Comparison of ENCODE assay signal across 2 cellular contexts in the genomic region with DNA sequence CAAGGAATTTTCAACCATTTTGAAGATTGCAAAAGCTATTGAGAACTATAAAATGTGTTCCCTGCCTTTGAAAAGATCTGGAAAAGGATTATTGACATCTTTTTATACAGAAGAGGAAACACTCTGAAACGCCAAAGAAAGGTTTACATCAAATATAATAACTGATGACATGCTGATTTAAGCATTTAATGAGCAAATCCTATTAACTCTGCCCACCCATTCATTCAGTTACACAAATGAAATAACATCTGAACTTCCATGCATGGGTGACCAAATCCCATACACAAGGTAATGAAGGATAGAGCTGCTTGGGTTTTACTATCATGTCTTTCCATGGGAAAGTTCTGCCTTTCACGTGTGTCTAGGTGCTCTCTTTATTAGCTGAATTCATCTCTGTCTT.
TF ChIP-seq lines count a peak whose summit lies in the region.

No MANE protein-coding gene starts in this region.

TF ChIP-seq in HCT116, 20 proteins besides CTCF, POLR2A, EP300 and RAD21:
- TF ChIP-seq MAX (IDR thresholded peaks at IDR 0.05): no peak
- TF ChIP-seq, protein P1, sequence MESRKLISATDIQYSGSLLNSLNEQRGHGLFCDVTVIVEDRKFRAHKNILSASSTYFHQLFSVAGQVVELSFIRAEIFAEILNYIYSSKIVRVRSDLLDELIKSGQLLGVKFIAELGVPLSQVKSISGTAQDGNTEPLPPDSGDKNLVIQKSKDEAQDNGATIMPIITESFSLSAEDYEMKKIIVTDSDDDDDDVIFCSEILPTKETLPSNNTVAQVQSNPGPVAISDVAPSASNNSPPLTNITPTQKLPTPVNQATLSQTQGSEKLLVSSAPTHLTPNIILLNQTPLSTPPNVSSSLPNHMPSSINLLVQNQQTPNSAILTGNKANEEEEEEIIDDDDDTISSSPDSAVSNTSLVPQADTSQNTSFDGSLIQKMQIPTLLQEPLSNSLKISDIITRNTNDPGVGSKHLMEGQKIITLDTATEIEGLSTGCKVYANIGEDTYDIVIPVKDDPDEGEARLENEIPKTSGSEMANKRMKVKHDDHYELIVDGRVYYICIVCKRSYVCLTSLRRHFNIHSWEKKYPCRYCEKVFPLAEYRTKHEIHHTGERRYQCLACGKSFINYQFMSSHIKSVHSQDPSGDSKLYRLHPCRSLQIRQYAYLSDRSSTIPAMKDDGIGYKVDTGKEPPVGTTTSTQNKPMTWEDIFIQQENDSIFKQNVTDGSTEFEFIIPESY (IDR thresholded peaks at IDR 0.05; ENCODE audit: extremely low read depth, insufficient replicate concordance, low read length): no peak
- TF ChIP-seq EZH2 (IDR thresholded peaks at IDR 0.05): no peak
- TF ChIP-seq, protein P2, sequence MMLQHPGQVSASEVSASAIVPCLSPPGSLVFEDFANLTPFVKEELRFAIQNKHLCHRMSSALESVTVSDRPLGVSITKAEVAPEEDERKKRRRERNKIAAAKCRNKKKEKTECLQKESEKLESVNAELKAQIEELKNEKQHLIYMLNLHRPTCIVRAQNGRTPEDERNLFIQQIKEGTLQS (IDR thresholded peaks at IDR 0.05): no peak
- no peak for TF ChIP-seq CEBPB (IDR thresholded peaks at IDR 0.05; ENCODE audit: low read depth)
- no peak for TF ChIP-seq REST (IDR thresholded peaks at IDR 0.05; ENCODE audit: low read depth)
- no peak for TF ChIP-seq ZNF274 (IDR thresholded peaks at IDR 0.05; ENCODE audit: low read depth, low read length)
- no peak for TF ChIP-seq ELF1 (IDR thresholded peaks at IDR 0.05; ENCODE audit: borderline replicate concordance, low read depth)
- TF ChIP-seq SIN3A (IDR thresholded peaks at IDR 0.05; ENCODE audit: low read depth): no peak
- TF ChIP-seq SRF (IDR thresholded peaks at IDR 0.05; ENCODE audit: low read depth): no peak
- no peak for TF ChIP-seq JUND (IDR thresholded peaks at IDR 0.05)
- no peak for TF ChIP-seq ZFX (IDR thresholded peaks at IDR 0.05)
- TF ChIP-seq TCF7L2 (IDR thresholded peaks at IDR 0.05; ENCODE audit: borderline replicate concordance, extremely low read depth, insufficient read depth, insufficient read length): no peak
- no peak for TF ChIP-seq POLR2AphosphoS5 (IDR thresholded peaks at IDR 0.05; ENCODE audit: low read depth, low read length)
- TF ChIP-seq CBX3 (IDR thresholded peaks at IDR 0.05; ENCODE audit: low read depth): no peak
- TF ChIP-seq SP1 (IDR thresholded peaks at IDR 0.05; ENCODE audit: low read depth): no peak
- TF ChIP-seq FOSL1 (IDR thresholded peaks at IDR 0.05; ENCODE audit: low read depth): no peak

TF ChIP-seq in HepG2, 621 proteins besides CTCF, POLR2A, EP300 and RAD21:
- TF ChIP-seq, protein P3, sequence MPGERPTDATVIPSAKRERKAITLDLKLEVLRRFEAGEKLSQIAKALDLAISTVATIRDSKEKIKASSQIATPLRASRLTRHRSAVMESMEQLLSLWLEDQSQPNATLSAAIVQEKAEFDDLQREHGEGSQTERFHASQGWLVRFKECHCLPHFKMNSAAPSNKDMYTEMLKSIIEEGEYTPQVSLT (CRISPR knock-in tag; IDR thresholded peaks at IDR 0.05; ENCODE audit: borderline replicate concordance, low read depth): no peak
- TF ChIP-seq RFX1 (IDR thresholded peaks at IDR 0.05) (no peak), MEIS2 (CRISPR knock-in tag; IDR thresholded peaks at IDR 0.05) (no peak), CREM (IDR thresholded peaks at IDR 0.05) (no peak), CREM (CRISPR knock-in tag; IDR thresholded peaks at IDR 0.05) (no peak), ZNF746 (CRISPR knock-in tag; IDR thresholded peaks at IDR 0.05) (no peak), ZNF101 (CRISPR knock-in tag; IDR thresholded peaks at IDR 0.05; ENCODE audit: borderline replicate concordance, low read depth) (no peak), ZBTB3 (CRISPR knock-in tag; IDR thresholded peaks at IDR 0.05; ENCODE audit: borderline replicate concordance, low read depth) (no peak), ARNT2 (CRISPR knock-in tag; IDR thresholded peaks at IDR 0.05; ENCODE audit: low read depth) (no peak), ZNF33A (CRISPR knock-in tag; IDR thresholded peaks at IDR 0.05; ENCODE audit: borderline replicate concordance) (no peak), KDM5A (IDR thresholded peaks at IDR 0.05; ENCODE audit: borderline replicate concordance, low read length) (no peak), TSC22D2 (CRISPR knock-in tag; IDR thresholded peaks at IDR 0.05; ENCODE audit: borderline replicate concordance) (no peak), FOXA3 (CRISPR knock-in tag; IDR thresholded peaks at IDR 0.05) (no peak), TOPORS (CRISPR knock-in tag; IDR thresholded peaks at IDR 0.05) (no peak), NR3C1 (CRISPR knock-in tag; IDR thresholded peaks at IDR 0.05) (no peak), MAX (IDR thresholded peaks at IDR 0.05) (no peak), U2AF2 (IDR thresholded peaks at IDR 0.05; ENCODE audit: low read depth, low read length) (no peak), RORA (CRISPR knock-in tag; IDR thresholded peaks at IDR 0.05) (no peak), ZNF710 (CRISPR knock-in tag; IDR thresholded peaks at IDR 0.05; ENCODE audit: borderline replicate concordance) (no peak)
- TF ChIP-seq, protein P4, sequence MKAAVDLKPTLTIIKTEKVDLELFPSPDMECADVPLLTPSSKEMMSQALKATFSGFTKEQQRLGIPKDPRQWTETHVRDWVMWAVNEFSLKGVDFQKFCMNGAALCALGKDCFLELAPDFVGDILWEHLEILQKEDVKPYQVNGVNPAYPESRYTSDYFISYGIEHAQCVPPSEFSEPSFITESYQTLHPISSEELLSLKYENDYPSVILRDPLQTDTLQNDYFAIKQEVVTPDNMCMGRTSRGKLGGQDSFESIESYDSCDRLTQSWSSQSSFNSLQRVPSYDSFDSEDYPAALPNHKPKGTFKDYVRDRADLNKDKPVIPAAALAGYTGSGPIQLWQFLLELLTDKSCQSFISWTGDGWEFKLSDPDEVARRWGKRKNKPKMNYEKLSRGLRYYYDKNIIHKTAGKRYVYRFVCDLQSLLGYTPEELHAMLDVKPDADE (CRISPR knock-in tag; IDR thresholded peaks at IDR 0.05): no peak
